In genomic region chr12:49357099-49357678, GRCh38 we compare ENCODE assay signal across 8 cellular contexts. TPM values are rescaled to one million over a fixed set of nuclear protein-coding genes. Genes with fewer than 3 reads are reported as not detected.
DNase-seq lines count a peak whose midpoint lies in the region; ATAC-seq and TF ChIP-seq lines count a peak whose summit lies in the region.
"Had no signal": no experiment of that assay in that cellular context is flagged by ENCODE, and none has a peak within 500 bp of the region (broad histone marks: within the 10 kb centered on the region; RNA-seq: fewer than 3 reads in every experiment).

No MANE protein-coding gene starts in this region.

- ATAC-seq in stimulated activated naive B cell treated with anti-CD40 and anti-IgM and Interleukin-4, amounts not matched to agents 10 μg/mL and 1 μg/mL and 100 μg/mL, for 72 hours (replicated peaks) = no peak

- H3K9me3 Mint-ChIP-seq in stimulated activated naive B cell treated with anti-CD40 and anti-IgM and Interleukin-4, amounts not matched to agents 10 μg/mL and 1 μg/mL and 100 μg/mL, for 72 hours = no peaks in the 10 kb centered on the region
- H3K9me3 Mint-ChIP-seq: activated naive CD4-positive, alpha-beta T cell treated with anti-CD3 and anti-CD28 coated beads, Interleukin-2, amount 50 U/mL, for 24 hours had no signal

- no peaks in the 10 kb centered on the region for H3K36me3 Mint-ChIP-seq in stimulated activated naive B cell treated with anti-CD40 and anti-IgM and Interleukin-4, amounts not matched to agents 10 μg/mL and 1 μg/mL and 100 μg/mL, for 72 hours
- H3K36me3 Mint-ChIP-seq: activated naive CD4-positive, alpha-beta T cell treated with anti-CD3 and anti-CD28 coated beads, Interleukin-2, amount 50 U/mL, for 24 hours had no signal

- peaks cover 9% of the 10 kb centered on the region for H3K27me3 ChIP-seq in smooth muscle cell (ENCODE audit: low read depth)

- H3K27ac Mint-ChIP-seq in stimulated activated naive B cell treated with anti-CD40 and anti-IgM and Interleukin-4, amounts not matched to agents 10 μg/mL and 1 μg/mL and 100 μg/mL, for 72 hours = no peak overlapping the region
- H3K27ac Mint-ChIP-seq: activated naive CD4-positive, alpha-beta T cell treated with anti-CD3 and anti-CD28 coated beads, Interleukin-2, amount 50 U/mL, for 24 hours had no signal

- peaks cover 21 to 53% of the 10 kb centered on the region in 2 donors for H3K27me3 Mint-ChIP-seq in stimulated activated naive B cell treated with anti-CD40 and anti-IgM and Interleukin-4, amounts not matched to agents 10 μg/mL and 1 μg/mL and 100 μg/mL, for 72 hours

- peaks cover 2 to 8% of the 10 kb centered on the region in 2 donors for H3K4me1 Mint-ChIP-seq in stimulated activated naive B cell treated with anti-CD40 and anti-IgM and Interleukin-4, amounts not matched to agents 10 μg/mL and 1 μg/mL and 100 μg/mL, for 72 hours

- peak; percentile 42 to 61 for DNase-seq in NCI-H446 (lab: John Stamatoyannopoulos, UW)
- DNase-seq in epithelial cell of esophagus (ENCODE audit: low read depth) = peak; percentile 61
- no peak for DNase-seq in smooth muscle cell (lab: John Stamatoyannopoulos, UW; ENCODE audit: unreplicated experiment)
- no peak for DNase-seq in activated T-cell treated with anti-CD3 and anti-CD28 coated beads, Interleukin-2, amount 50 U/mL, for 1 hour
- DNase-seq in DMS153 (lab: John Stamatoyannopoulos, UW) = no peak
- DNase-seq in stimulated activated naive B cell treated with anti-CD40 and anti-IgM and Interleukin-4, amounts not matched to agents 10 μg/mL and 1 μg/mL and 100 μg/mL, for 72 hours = no peak

- H3K4me3 Mint-ChIP-seq in stimulated activated naive B cell treated with anti-CD40 and anti-IgM and Interleukin-4, amounts not matched to agents 10 μg/mL and 1 μg/mL and 100 μg/mL, for 72 hours = no peak overlapping the region
- H3K4me3 Mint-ChIP-seq: activated naive CD4-positive, alpha-beta T cell treated with anti-CD3 and anti-CD28 coated beads, Interleukin-2, amount 50 U/mL, for 24 hours had no signal

- TF ChIP-seq CTCF in GM12873 (IDR thresholded peaks at IDR 0.05; ENCODE audit: insufficient read depth, low read depth, low read length, missing control alignments) (peak; percentile 36), epithelial cell of esophagus (IDR thresholded peaks at IDR 0.05; ENCODE audit: insufficient read depth, low read depth, low read length, missing control alignments) (peak; percentile 22), smooth muscle cell (IDR thresholded peaks at IDR 0.05; ENCODE audit: borderline replicate concordance, insufficient read depth, poor library complexity, severe bottlenecking) (peak; percentile 53)

- no peaks in the 10 kb centered on the region for H4K20me1 ChIP-seq in smooth muscle cell (ENCODE audit: low read depth)

- H3K4me3 ChIP-seq in epithelial cell of esophagus (ENCODE audit: low read length) (no peak overlapping the region), smooth muscle cell (no peak overlapping the region)

- H3K4me2 ChIP-seq in smooth muscle cell = no peak overlapping the region

- no peaks in the 10 kb centered on the region for H3K4me1 ChIP-seq in smooth muscle cell (ENCODE audit: low read depth)

- H3K9me3 ChIP-seq in smooth muscle cell (replicated peaks; ENCODE audit: low read depth) = no peaks in the 10 kb centered on the region

- no peak overlapping the region for H3K27ac ChIP-seq in smooth muscle cell (ENCODE audit: low read depth)

- no peak overlapping the region for H2AFZ ChIP-seq in smooth muscle cell (ENCODE audit: low read depth)

- no peaks in the 10 kb centered on the region for H3K79me2 ChIP-seq in smooth muscle cell (ENCODE audit: low read depth)

- 31% methylated on average over 3 of the region's 3 CpGs for WGBS in smooth muscle cell (ENCODE audit: low lambda C conversion rate)

- H3K9ac ChIP-seq in smooth muscle cell (ENCODE audit: low read depth) = no peak overlapping the region

- H3F3A ChIP-seq in smooth muscle cell (ENCODE audit: low read depth) = no peaks in the 10 kb centered on the region

- no peaks in the 10 kb centered on the region for H3K36me3 ChIP-seq in smooth muscle cell (ENCODE audit: low read depth)

RNA-seq across cellular contexts. Expression of gene SPATS2, which starts 10.1 kb away (rescaled TPM):
- total RNA-seq in smooth muscle cell = 32.0 and 35.6 TPM in 2 replicates
- polyA plus RNA-seq in smooth muscle cell = 33.6 and 39.0 TPM in 2 replicates

RNA-seq across cellular contexts. Expression of gene DNAJC22, which starts 10.5 kb away (rescaled TPM):
- 0.09 and 1.1 TPM in 2 replicates for total RNA-seq in smooth muscle cell
- polyA plus RNA-seq in smooth muscle cell = 1.8 and 2.4 TPM in 2 replicates

RNA-seq across cellular contexts. Expression of gene C1QL4, which starts 20.2 kb away (rescaled TPM):
- not detected in 2 replicates for total RNA-seq in smooth muscle cell
- 0.09 TPM in 1 of 2 replicates, not detected in the other for polyA plus RNA-seq in smooth muscle cell

RNA-seq across cellular contexts. Expression of gene TROAP, which starts 34.1 kb away (rescaled TPM):
- 2.6 and 3.7 TPM in 2 replicates for total RNA-seq in smooth muscle cell
- polyA plus RNA-seq in smooth muscle cell = 8.5 and 10.2 TPM in 2 replicates

Comparison
In these comparisons a context has a peak if more than half of its experiments do, and no peak if none do; other contexts are left out.
1. DNase-seq: peak in NCI-H446 (2 of 2) and epithelial cell of esophagus (single experiment); none in smooth muscle cell (single experiment), activated T-cell treated with anti-CD3 and anti-CD28 coated beads, Interleukin-2, amount 50 U/mL, for 1 hour (single experiment), DMS153 (single experiment) and stimulated activated naive B cell treated with anti-CD40 and anti-IgM and Interleukin-4, amounts not matched to agents 10 μg/mL and 1 μg/mL and 100 μg/mL, for 72 hours (single experiment).
2. Peak in every context shown above with its lines, with median percentiles within 50 percentile points of each other: CTCF ChIP-seq.